In the genomic region with DNA sequence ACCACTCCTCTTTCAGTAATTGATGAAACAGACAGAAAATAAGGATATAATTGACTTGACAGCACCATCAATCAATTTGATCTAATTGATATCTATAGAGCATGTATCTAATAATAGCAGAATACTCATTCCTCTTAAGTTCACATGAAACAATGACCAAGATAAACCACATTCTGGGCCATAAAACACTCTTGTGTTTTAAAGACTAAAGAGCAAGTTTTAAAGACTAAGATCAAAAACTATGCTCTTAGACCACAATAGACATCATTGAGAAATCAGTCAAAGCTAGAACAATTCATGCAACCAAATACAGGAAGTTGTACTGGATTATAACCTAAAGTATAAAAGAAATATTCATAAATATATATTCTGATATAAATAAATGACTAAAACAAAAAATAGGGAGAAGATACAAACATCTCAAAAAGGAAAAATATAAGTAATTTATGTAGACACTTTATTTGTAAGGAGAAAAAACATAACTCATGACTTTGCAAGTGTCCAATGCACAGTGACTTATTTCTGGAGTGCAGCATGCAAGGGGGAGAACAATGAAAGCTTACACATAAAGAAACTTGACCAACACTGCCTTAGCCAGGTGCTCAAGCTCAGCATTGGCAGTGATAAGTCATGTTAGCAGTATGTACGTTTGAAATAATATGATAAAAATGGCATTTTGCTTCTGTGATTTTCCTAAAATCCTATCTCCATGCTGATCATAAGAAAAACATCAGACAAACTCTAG, we compare ENCODE assay signal across 16 cellular contexts.
DNase-seq lines count a peak whose midpoint lies in the region; ATAC-seq lines count a peak whose summit lies in the region.
"Had no signal": no experiment of that assay in that cellular context is flagged by ENCODE, and none has a peak within 500 bp of the region (broad histone marks: within the 10 kb centered on the region; RNA-seq: fewer than 3 reads in every experiment).

No MANE protein-coding gene starts in this region.

- ATAC-seq in GM18519 (IDR thresholded peaks at IDR 0.05; ENCODE audit: low FRiP score, unreplicated experiment) (peak; percentile 96), GM21515 (IDR thresholded peaks at IDR 0.05; ENCODE audit: unreplicated experiment) (peak; percentile 72), HG03139 (IDR thresholded peaks at IDR 0.05; ENCODE audit: unreplicated experiment) (peak; percentile 65), GM21381 (IDR thresholded peaks at IDR 0.05; ENCODE audit: unreplicated experiment) (no peak), GM21447 (IDR thresholded peaks at IDR 0.05; ENCODE audit: unreplicated experiment) (no peak)
- ATAC-seq: left colon had no signal

- DNase-seq in foreskin melanocyte, result peak; percentile 52
- DNase-seq in activated effector memory CD4-positive, alpha-beta T cell treated with Interleukin-2 at 50 U/mL for 16 hours, result no peak
- DNase-seq in globus pallidus (ENCODE audit: low spot score), result no peak
- DNase-seq: activated CD8-positive, alpha-beta memory T cell treated with anti-CD3 and anti-CD28 coated beads for 24 hours; dermis blood vessel endothelial cell; left colon; midbrain; nephron progenitor cell; SJCRH30; stimulated activated CD4-positive, alpha-beta T cell treated with anti-CD3 and anti-CD28 coated beads, Interleukin-4, amount 100 ng/mL, for 1 hour; uterus had no signal

Comparison
In these comparisons a context has a peak if more than half of its experiments do, and no peak if none do; other contexts are left out.
1. ATAC-seq: peak in GM18519 (single experiment), GM21515 (single experiment) and HG03139 (single experiment); none in GM21381 (single experiment) and GM21447 (single experiment).